ENCODE assay signal across 18 cellular contexts in the genomic region with DNA sequence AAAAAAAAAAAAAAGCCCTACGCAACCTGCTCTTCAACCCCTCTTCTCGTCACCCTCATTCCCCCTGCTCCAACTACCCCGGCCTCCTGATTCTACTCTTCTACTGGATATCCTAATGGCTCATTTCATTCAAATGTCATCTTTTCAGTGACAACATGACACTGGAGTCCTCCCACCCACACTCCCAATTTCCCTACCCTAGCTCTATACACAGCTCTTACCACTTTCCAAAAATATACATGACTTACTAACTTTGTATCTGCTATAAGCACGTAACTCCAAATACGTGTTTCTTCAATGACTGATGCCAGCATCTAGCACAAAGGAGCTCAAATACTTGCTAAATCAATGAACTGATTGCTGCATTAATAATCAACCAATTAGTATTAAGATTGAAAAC. TPM values are rescaled to one million over a fixed set of nuclear protein-coding genes. Genes with fewer than 3 reads are reported as not detected.
DNase-seq lines count a peak whose midpoint lies in the region; ATAC-seq lines count a peak whose summit lies in the region.
"Had no signal": no experiment of that assay in that cellular context is flagged by ENCODE, and none has a peak within 500 bp of the region (broad histone marks: within the 10 kb centered on the region; RNA-seq: fewer than 3 reads in every experiment).

No MANE protein-coding gene starts in this region.

- H3K9me3 Mint-ChIP-seq in activated naive CD4-positive, alpha-beta T cell treated with anti-CD3 and anti-CD28 coated beads for 36 hours: no peaks in the 10 kb centered on the region
- no peaks in the 10 kb centered on the region for H3K9me3 Mint-ChIP-seq in stimulated activated effector memory CD8-positive, alpha-beta T cell treated with anti-CD3 and anti-CD28 coated beads, Interleukin-12 subunit alpha, Interleukin-12 subunit beta, amount 100 ng/mL, for 72 hours
- H3K9me3 Mint-ChIP-seq: activated naive CD4-positive, alpha-beta T cell treated with anti-CD3 and anti-CD28 coated beads, Interleukin-2, amount 10 ng/mL, durations not matched to agents 7 days and 5 days had no signal

- H3K27ac ChIP-seq in HUES48 (ENCODE audit: low read depth, low read length): peak overlapping the region; percentile 27
- H3K27ac ChIP-seq: esophagus squamous epithelium had no signal

- H3K27ac Mint-ChIP-seq in activated naive CD4-positive, alpha-beta T cell treated with anti-CD3 and anti-CD28 coated beads for 36 hours: peak overlapping the region; percentile 46
- peak overlapping the region; percentile 20 for H3K27ac Mint-ChIP-seq in stimulated activated effector memory CD8-positive, alpha-beta T cell treated with anti-CD3 and anti-CD28 coated beads, Interleukin-12 subunit alpha, Interleukin-12 subunit beta, amount 100 ng/mL, for 72 hours
- H3K27ac Mint-ChIP-seq: activated naive CD4-positive, alpha-beta T cell treated with anti-CD3 and anti-CD28 coated beads, Interleukin-2, amount 10 ng/mL, durations not matched to agents 7 days and 5 days had no signal

- H3K4me3 ChIP-seq in HUES48 (ENCODE audit: low read depth, low read length) (peak overlapping the region; percentile 16; the same call in 1 of the 2 replicates), iPS-15b (ENCODE audit: low read depth, low read length) (no peak overlapping the region)
- H3K4me3 ChIP-seq: esophagus squamous epithelium, MG63 had no signal

- H3K4me3 Mint-ChIP-seq in activated naive CD4-positive, alpha-beta T cell treated with anti-CD3 and anti-CD28 coated beads for 36 hours: no peak overlapping the region
- no peak overlapping the region for H3K4me3 Mint-ChIP-seq in stimulated activated effector memory CD8-positive, alpha-beta T cell treated with anti-CD3 and anti-CD28 coated beads, Interleukin-12 subunit alpha, Interleukin-12 subunit beta, amount 100 ng/mL, for 72 hours
- H3K4me3 Mint-ChIP-seq: activated naive CD4-positive, alpha-beta T cell treated with anti-CD3 and anti-CD28 coated beads, Interleukin-2, amount 10 ng/mL, durations not matched to agents 7 days and 5 days had no signal

- H3K27me3 Mint-ChIP-seq in activated naive CD4-positive, alpha-beta T cell treated with anti-CD3 and anti-CD28 coated beads for 36 hours (ENCODE audit: low read depth): no peaks in the 10 kb centered on the region
- H3K27me3 Mint-ChIP-seq: activated naive CD4-positive, alpha-beta T cell treated with anti-CD3 and anti-CD28 coated beads, Interleukin-2, amount 10 ng/mL, durations not matched to agents 7 days and 5 days had no signal

- H3K36me3 Mint-ChIP-seq in activated naive CD4-positive, alpha-beta T cell treated with anti-CD3 and anti-CD28 coated beads for 36 hours (ENCODE audit: low read depth): peaks cover 10% of the 10 kb centered on the region
- peaks cover 24% of the 10 kb centered on the region for H3K36me3 Mint-ChIP-seq in stimulated activated effector memory CD8-positive, alpha-beta T cell treated with anti-CD3 and anti-CD28 coated beads, Interleukin-12 subunit alpha, Interleukin-12 subunit beta, amount 100 ng/mL, for 72 hours

- no peak for ATAC-seq in stimulated activated effector memory CD8-positive, alpha-beta T cell treated with anti-CD3 and anti-CD28 coated beads, Interleukin-12 subunit alpha, Interleukin-12 subunit beta, amount 100 ng/mL, for 72 hours
- ATAC-seq in HG03280 (IDR thresholded peaks at IDR 0.05; ENCODE audit: unreplicated experiment): no peak
- ATAC-seq: HepG2 had no signal

- no peak for DNase-seq in activated naive CD4-positive, alpha-beta T cell treated with anti-CD3 and anti-CD28 coated beads for 36 hours
- DNase-seq in activated naive CD4-positive, alpha-beta T cell treated with Interleukin-2 at 50 U/mL for 16 hours: no peak
- no peak for DNase-seq in stimulated activated effector memory CD8-positive, alpha-beta T cell treated with anti-CD3 and anti-CD28 coated beads, Interleukin-12 subunit alpha, Interleukin-12 subunit beta, amount 100 ng/mL, for 72 hours (ENCODE audit: low spot score in 2 of 2)
- DNase-seq in cerebellar nuclear complex (lab: John Stamatoyannopoulos, UW): no peak
- no peak for DNase-seq in epidermal melanocyte (ENCODE audit: insufficient read length, low spot score)
- DNase-seq: ACHN; activated naive CD4-positive, alpha-beta T cell treated with anti-CD3 and anti-CD28 coated beads, Interleukin-2, amount 10 ng/mL, durations not matched to agents 7 days and 5 days; esophagus squamous epithelium; MG63; NCI-H2029 treated with DMSO at 0.1 percent for 48 hours; NCI-H524; SIG-M5; stimulated activated naive CD4-positive, alpha-beta T cell; T-helper 2 cell had no signal

- CTCF ChIA-PET in activated naive CD4-positive, alpha-beta T cell treated with anti-CD3 and anti-CD28 coated beads for 36 hours (lab: Charles Lee): interaction anchor here (0.6 to 2.3 kb wide), 3 partner anchors 56 to 931 kb away, joined by 4 to 9 read pairs (median 5); no protein-coding TSS in a partner anchor

- H3K36me3 ChIP-seq in HUES48 (ENCODE audit: control insufficient read depth, insufficient read depth, low read length) (peaks cover 8% of the 10 kb centered on the region), iPS-15b (ENCODE audit: control insufficient read depth, insufficient read depth, low read length) (no peaks in the 10 kb centered on the region)
- H3K36me3 ChIP-seq: MG63 had no signal

- H3K4me1 Mint-ChIP-seq in activated naive CD4-positive, alpha-beta T cell treated with anti-CD3 and anti-CD28 coated beads for 36 hours (ENCODE audit: low read depth): peaks cover 73% of the 10 kb centered on the region
- H3K4me1 Mint-ChIP-seq in stimulated activated effector memory CD8-positive, alpha-beta T cell treated with anti-CD3 and anti-CD28 coated beads, Interleukin-12 subunit alpha, Interleukin-12 subunit beta, amount 100 ng/mL, for 72 hours: peaks cover 59% of the 10 kb centered on the region

- H3K27me3 ChIP-seq in HUES48 (ENCODE audit: control insufficient read depth, insufficient read depth, low read length) (no peaks in the 10 kb centered on the region), iPS-15b (ENCODE audit: control insufficient read depth, insufficient read depth, low read length) (no peaks in the 10 kb centered on the region)
- H3K27me3 ChIP-seq: esophagus squamous epithelium, MG63 had no signal

- H3K9me3 ChIP-seq in HUES48 (ENCODE audit: control insufficient read depth, insufficient read depth, low read length) (no peaks in the 10 kb centered on the region), iPS-15b (ENCODE audit: control insufficient read depth, insufficient read depth, low read length) (no peaks in the 10 kb centered on the region)
- H3K9me3 ChIP-seq: esophagus squamous epithelium, MG63 had no signal

- intact Hi-C loops in activated naive CD4-positive, alpha-beta T cell treated with anti-CD3 and anti-CD28 coated beads for 36 hours (cut with micrococcal nuclease): loop anchor here (1.0 kb wide), 1 partner anchor 9 kb away; no protein-coding TSS in a partner anchor

- H3K4me1 ChIP-seq in HUES48 (ENCODE audit: control insufficient read depth, insufficient read depth, low read length): peaks cover 71% of the 10 kb centered on the region
- H3K4me1 ChIP-seq in iPS-15b (ENCODE audit: control insufficient read depth, insufficient read depth, low read length): peaks cover 62% of the 10 kb centered on the region

- H3K9ac ChIP-seq in HUES48 (ENCODE audit: low read depth, low read length) (no peak overlapping the region), iPS-15b (ENCODE audit: low read depth, low read length) (peak overlapping the region; percentile 8)

RNA-seq across cellular contexts. Expression of a gene that starts 11.4 kb away (rescaled TPM):
- total RNA-seq in activated naive CD4-positive, alpha-beta T cell treated with anti-CD3 and anti-CD28 coated beads for 36 hours: 10 to 100 TPM; 42.8 to 44.0 TPM
